In genomic region chr17:80986816-80987480, GRCh38 we compare ENCODE assay signal across 17 cellular contexts. TPM values are rescaled to one million over a fixed set of nuclear protein-coding genes. Genes with fewer than 3 reads are reported as not detected.
DNase-seq lines count a peak whose midpoint lies in the region; ATAC-seq and TF ChIP-seq lines count a peak whose summit lies in the region.
"Had no signal": no experiment of that assay in that cellular context is flagged by ENCODE, and none has a peak within 500 bp of the region (broad histone marks: within the 10 kb centered on the region; RNA-seq: fewer than 3 reads in every experiment).

No MANE protein-coding gene starts in this region.

- no peak overlapping the region for H3K23ac ChIP-seq in neuronal stem cell (ENCODE audit: low read depth, low read length, poor library complexity)

- DNase-seq in Ammon's horn (ENCODE audit: low spot score), result peak; percentile 69
- DNase-seq in head of caudate nucleus, result peak in 24 of 42 donors; percentile 25 to 69 (median 48)
- no peak for DNase-seq in neuronal stem cell (ENCODE audit: low spot score)
- no peak for DNase-seq in GOT3 (lab: John Stamatoyannopoulos, UW)
- DNase-seq: amniotic stem cell; left colon; NCI-H1436 treated with DMSO at 0.1 percent for 48 hours; Peyer's patch; stimulated activated naive CD8-positive, alpha-beta T cell treated with anti-CD3 and anti-CD28 coated beads, Interleukin-15, Interleukin-2, amounts not matched to agents 100 U/mL and 50 U/mL, for 24 hours; T-helper 17 cell had no signal

- H3K4me1 ChIP-seq in neuronal stem cell (ENCODE audit: control insufficient read depth in 2 of 2, insufficient read depth in 1 of 2, low read depth in 1 of 2, low read length in 2 of 2), result peaks cover 4 to 18% of the 10 kb centered on the region in 2 donors

- H3K4me2 ChIP-seq in neuronal stem cell (ENCODE audit: insufficient read depth, low read length, poor library complexity, severe bottlenecking), result no peak overlapping the region
- H3K4me2 ChIP-seq: KMS-11 had no signal

- H2BK5ac ChIP-seq in neuronal stem cell (ENCODE audit: low read length), result no peak overlapping the region

- H2AK5ac ChIP-seq in neuronal stem cell (ENCODE audit: low read depth, low read length), result peak overlapping the region; percentile 96

- H2BK120ac ChIP-seq in neuronal stem cell (ENCODE audit: low read depth, low read length), result no peak overlapping the region

- no peak overlapping the region for H3K4me3 ChIP-seq in neuronal stem cell (ENCODE audit: low read length in 2 of 2)
- H3K4me3 ChIP-seq: heart right ventricle, Peyer's patch had no signal

- intact Hi-C loops in head of caudate nucleus (cut with DNase I), result no loop called here

- no peak for ATAC-seq in HG03469 (IDR thresholded peaks at IDR 0.05; ENCODE audit: unreplicated experiment)
- no peak for ATAC-seq in GM21723 (IDR thresholded peaks at IDR 0.05; ENCODE audit: unreplicated experiment)
- ATAC-seq in GM19324 (IDR thresholded peaks at IDR 0.05; ENCODE audit: low FRiP score, unreplicated experiment), result no peak
- ATAC-seq: left colon; stimulated activated naive CD8-positive, alpha-beta T cell treated with anti-CD3 and anti-CD28 coated beads, Interleukin-15, Interleukin-2, amounts not matched to agents 100 U/mL and 50 U/mL, for 24 hours; T-helper 17 cell had no signal

- H3K27ac ChIP-seq in neuronal stem cell (replicated peaks; ENCODE audit: low read length), result no peak overlapping the region
- H3K27ac ChIP-seq: epithelial cell of prostate, heart right ventricle, KMS-11 had no signal

- no peak overlapping the region for H4K91ac ChIP-seq in neuronal stem cell (ENCODE audit: low read depth, low read length, poor library complexity)

- no peak overlapping the region for H3K18ac ChIP-seq in neuronal stem cell (ENCODE audit: low read length)

- no peak overlapping the region for H2BK12ac ChIP-seq in neuronal stem cell (ENCODE audit: low read length)

- peak overlapping the region; percentile 80 for H2AFZ ChIP-seq in neuronal stem cell (ENCODE audit: low read length)

- H3K27me3 ChIP-seq in neuronal stem cell (ENCODE audit: control insufficient read depth in 3 of 3, insufficient read depth in 3 of 3, low read depth in 1 of 3, low read length in 3 of 3), result peaks cover 0 to 16% (median 3%) of the 10 kb centered on the region in 3 experiments
- H3K27me3 ChIP-seq: Peyer's patch had no signal

- no peak overlapping the region for H4K8ac ChIP-seq in neuronal stem cell (ENCODE audit: low read depth, low read length)

- no peak overlapping the region for H3K14ac ChIP-seq in neuronal stem cell (ENCODE audit: low read length)

- no peak overlapping the region for H2BK15ac ChIP-seq in neuronal stem cell (ENCODE audit: low read length)

- no peaks in the 10 kb centered on the region for H3K36me3 ChIP-seq in neuronal stem cell (replicated peaks in 1 of 2; ENCODE audit: control insufficient read depth in 2 of 2, insufficient read depth in 2 of 2, low read length in 2 of 2)
- H3K36me3 ChIP-seq: heart right ventricle, Peyer's patch had no signal

- no peak overlapping the region for H3K9ac ChIP-seq in neuronal stem cell (ENCODE audit: low read depth, low read length, poor library complexity)
- H3K9ac ChIP-seq: KMS-11 had no signal

- no peak overlapping the region for H3K4ac ChIP-seq in neuronal stem cell (ENCODE audit: low read length)

- H3K9me3 ChIP-seq in neuronal stem cell (replicated peaks in 1 of 2; ENCODE audit: control insufficient read depth in 2 of 2, insufficient read depth in 1 of 2, low read depth in 1 of 2, low read length in 2 of 2), result peaks cover 0 to under 1% of the 10 kb centered on the region in 2 donors
- H3K9me3 ChIP-seq: heart right ventricle, Peyer's patch had no signal

- H3K79me1 ChIP-seq in neuronal stem cell (ENCODE audit: low read depth, low read length), result peaks cover 2% of the 10 kb centered on the region

- WGBS in neuronal stem cell (ENCODE audit: extremely low coverage in 2 of 2, insufficient read length in 2 of 2, insufficient replicate concordance in 1 of 2), 2 donors, result no CpG with 5 or more reads among the region's 19 CpGs

TF ChIP-seq in PFSK-1, 5 proteins besides CTCF, POLR2A, EP300 and RAD21:
- TF ChIP-seq TAF1 (IDR thresholded peaks at IDR 0.05; ENCODE audit: borderline replicate concordance, insufficient read depth, low read length) (no peak), POLR2AphosphoS5 (IDR thresholded peaks at IDR 0.05; ENCODE audit: low read depth, low read length) (peak; percentile 63), SIN3A (IDR thresholded peaks at IDR 0.05; ENCODE audit: borderline replicate concordance, insufficient read depth, low read length) (0 out of 2 replicates have a peak, but pooled peaks have one; percentile 30), REST (IDR thresholded peaks at IDR 0.05; ENCODE audit: insufficient read depth in 1 of 2, low read depth in 2 of 2, low read length in 2 of 2) (no peak), FOXP2 (optimal IDR thresholded peaks at IDR 0.05; ENCODE audit: borderline replicate concordance, extremely low read depth, extremely low read length, insufficient read depth) (no peak)

RNA-seq across cellular contexts. Expression of gene CHMP6, which starts 4.7 kb away (rescaled TPM):
- 48.4 TPM for polyA plus RNA-seq in PFSK-1 (2012; ENCODE audit: insufficient read length, low read depth)
- polyA plus RNA-seq in neuronal stem cell (2013, experiment 1 of 2), result 14.3 TPM
- polyA plus RNA-seq in neuronal stem cell (2013, experiment 2 of 2), result 13.1 TPM

RNA-seq across cellular contexts. Expression of gene BAIAP2, which starts 48.0 kb away (rescaled TPM):
- 294 TPM for polyA plus RNA-seq in PFSK-1 (2012; ENCODE audit: insufficient read length, low read depth)
- 30.9 TPM for polyA plus RNA-seq in neuronal stem cell (2013, experiment 1 of 2)
- polyA plus RNA-seq in neuronal stem cell (2013, experiment 2 of 2), result 31.6 TPM

Comparison
In these comparisons a context has a peak if more than half of its experiments do, and no peak if none do; other contexts are left out.
1. DNase-seq: peak in Ammon's horn (single experiment) and head of caudate nucleus (24 of 42); none in neuronal stem cell (single experiment) and GOT3 (single experiment).